14 cellular contexts compared by ENCODE assay signal in genomic region chr7:4690953-4691856, GRCh38. TPM values are rescaled to one million over a fixed set of nuclear protein-coding genes. Genes with fewer than 3 reads are reported as not detected.
DNase-seq lines count a peak whose midpoint lies in the region; ATAC-seq, FAIRE-seq and TF ChIP-seq lines count a peak whose summit lies in the region.
"Had no signal": no experiment of that assay in that cellular context is flagged by ENCODE, and none has a peak within 500 bp of the region (broad histone marks: within the 10 kb centered on the region; RNA-seq: fewer than 3 reads in every experiment).

No MANE protein-coding gene starts in this region.

- DNase-seq in heart right ventricle, result no peak
- DNase-seq in left ventricle myocardium superior, result no peak
- no peak for DNase-seq in GM12878 (ENCODE audit: low read depth, low spot score)
- peak in 1 of 2 donors; percentile 35 for DNase-seq in uterus
- DNase-seq in islet precursor cell, result no peak
- DNase-seq in activated CD8-positive, alpha-beta memory T cell treated with anti-CD3 and anti-CD28 coated beads, Interleukin-2, amount 10 ng/mL, durations not matched to agents 7 days and 5 days, result no peak
- DNase-seq in activated naive CD4-positive, alpha-beta T cell treated with anti-CD3 and anti-CD28 coated beads for 36 hours, result no peak
- DNase-seq: activated CD4-positive, CD25-positive, alpha-beta regulatory T cell; activated CD8-positive, alpha-beta memory T cell treated with anti-CD3 and anti-CD28 coated beads, Interleukin-2, amount 50 U/mL, for 48 hours; activated naive CD4-positive, alpha-beta T cell treated with anti-CD3 and anti-CD28 coated beads, Interleukin-2, amount 50 U/mL, for 16 hours; endodermal cell; NCI-H1930 had no signal

- BruUV-seq in GM12878 (replicated peaks; lab: Mats Ljungman, UMichigan), result no TSS peak

- in situ Hi-C loops in GM12878 (cut with MboI), result no loop called here

- no peaks in the 10 kb centered on the region for H3K9me3 Mint-ChIP-seq in activated CD8-positive, alpha-beta memory T cell treated with anti-CD3 and anti-CD28 coated beads, Interleukin-2, amount 10 ng/mL, durations not matched to agents 7 days and 5 days (ENCODE audit: low read depth)
- H3K9me3 Mint-ChIP-seq in activated naive CD4-positive, alpha-beta T cell treated with anti-CD3 and anti-CD28 coated beads for 36 hours, result no peaks in the 10 kb centered on the region
- H3K9me3 Mint-ChIP-seq: endodermal cell had no signal

- FAIRE-seq in GM12878 (lab: Jason Lieb, UNC), result no peak

- intact Hi-C loops in heart right ventricle (cut with DNase I), result no loop called here
- intact Hi-C loops in left ventricle myocardium superior (cut with micrococcal nuclease), result no loop called here
- intact Hi-C loops in GM12878 (cut with micrococcal nuclease; ENCODE audit: unreplicated experiment), result no loop called here
- intact Hi-C loops in uterus (cut with DNase I; ENCODE audit: low total_unique reads), result no loop called here
- intact Hi-C loops in activated naive CD4-positive, alpha-beta T cell treated with anti-CD3 and anti-CD28 coated beads for 36 hours (cut with micrococcal nuclease), result no loop called here

- TF ChIP-seq CTCF in heart right ventricle (IDR thresholded peaks at IDR 0.05) (no peak), GM12878 (IDR thresholded peaks at IDR 0.05 in 2 of 3, conservative IDR thresholded peaks at IDR 0.05 in 1 of 3; ENCODE audit: control insufficient read depth in 2 of 3, extremely low read depth in 1 of 3, insufficient read depth in 1 of 3, low read depth in 3 of 3, low read length in 3 of 3) (no peak), uterus (IDR thresholded peaks at IDR 0.05) (no peak)

- H3K4me3 Mint-ChIP-seq in activated CD8-positive, alpha-beta memory T cell treated with anti-CD3 and anti-CD28 coated beads, Interleukin-2, amount 10 ng/mL, durations not matched to agents 7 days and 5 days, result no peak overlapping the region
- H3K4me3 Mint-ChIP-seq in activated naive CD4-positive, alpha-beta T cell treated with anti-CD3 and anti-CD28 coated beads for 36 hours, result no peak overlapping the region
- H3K4me3 Mint-ChIP-seq: endodermal cell had no signal

- no peaks in the 10 kb centered on the region for H4K20me1 ChIP-seq in GM12878 (ENCODE audit: control insufficient read depth, insufficient read depth)

- no peaks in the 10 kb centered on the region for H3K36me3 Mint-ChIP-seq in activated CD8-positive, alpha-beta memory T cell treated with anti-CD3 and anti-CD28 coated beads, Interleukin-2, amount 10 ng/mL, durations not matched to agents 7 days and 5 days
- H3K36me3 Mint-ChIP-seq in activated naive CD4-positive, alpha-beta T cell treated with anti-CD3 and anti-CD28 coated beads for 36 hours (ENCODE audit: low read depth), result peaks cover 8% of the 10 kb centered on the region

- ATAC-seq in heart right ventricle (no peak), left ventricle myocardium superior (no peak), GM12878 (no peak)
- ATAC-seq in activated CD8-positive, alpha-beta memory T cell treated with anti-CD3 and anti-CD28 coated beads, Interleukin-2, amount 10 ng/mL, durations not matched to agents 7 days and 5 days, result no peak

- H2AFZ ChIP-seq in GM12878 (ENCODE audit: control insufficient read depth, low read depth, low read length), result no peak overlapping the region

- SMC1A ChIA-PET in GM12878 (lab: Charles Lee; ENCODE audit: uncharacterized antibody, unreplicated experiment), result interaction anchor here (1.1 to 1.9 kb wide), 3 partner anchors 10 to 54 kb away, joined by 3 to 7 read pairs (median 6); no protein-coding TSS in a partner anchor

- H3K4me2 ChIP-seq in GM12878 (ENCODE audit: control insufficient read depth, insufficient read depth), result peak overlapping the region; percentile 22; the same call in 1 of the 2 replicates

- POLR2A ChIA-PET in GM12878 (lab: Charles Lee), result no interaction called here

- H3K9me3 ChIP-seq in heart right ventricle (no peaks in the 10 kb centered on the region), GM12878 (replicated peaks; ENCODE audit: control insufficient read depth, insufficient read depth, low read length) (no peaks in the 10 kb centered on the region), muscle layer of colon (ENCODE audit: low read length) (no peaks in the 10 kb centered on the region), uterus (no peaks in the 10 kb centered on the region)

- CTCF ChIA-PET in GM12878 (lab: Yijun Ruan, JAX), result interaction anchor here (1.3 to 2.2 kb wide), 2 partner anchors 9 to 21 kb away, joined by 3 to 7 read pairs; no protein-coding TSS in a partner anchor
- CTCF ChIA-PET in activated CD8-positive, alpha-beta memory T cell treated with anti-CD3 and anti-CD28 coated beads, Interleukin-2, amount 10 ng/mL, durations not matched to agents 7 days and 5 days (lab: Charles Lee), result no interaction called here
- CTCF ChIA-PET in activated naive CD4-positive, alpha-beta T cell treated with anti-CD3 and anti-CD28 coated beads for 36 hours (lab: Charles Lee), result no interaction called here

- H3K9ac ChIP-seq in GM12878 (ENCODE audit: control insufficient read depth, insufficient read depth, low read length) (no peak overlapping the region), muscle layer of colon (ENCODE audit: low read length) (no peak overlapping the region)

- 79 to 86% methylated on average over 23 of the region's 23 CpGs for whole genome bisulfite sequencing in heart right ventricle, 2 donors
- 73% methylated on average over 22 of the region's 23 CpGs for WGBS in GM12878 (ENCODE audit: insufficient coverage, insufficient replicate concordance, low lambda C conversion rate, missing lambda C conversion rate)

- peak overlapping the region in 7 of 10 donors; percentile 24 to 82 (median 51) for H3K27ac ChIP-seq in heart right ventricle
- no peak overlapping the region for H3K27ac ChIP-seq in GM12878 (ENCODE audit: control insufficient read depth, insufficient read depth)
- peak overlapping the region; percentile 5 for H3K27ac ChIP-seq in muscle layer of colon (ENCODE audit: low read depth, low read length)
- H3K27ac ChIP-seq in uterus, result peak overlapping the region; percentile 91 to 94
- H3K27ac ChIP-seq: cardiac muscle cell had no signal

- peaks cover 72% of the 10 kb centered on the region for H3K79me2 ChIP-seq in GM12878 (ENCODE audit: control insufficient read depth, insufficient read depth, low read length)

- peaks cover 9% of the 10 kb centered on the region for H3K4me1 Mint-ChIP-seq in activated CD8-positive, alpha-beta memory T cell treated with anti-CD3 and anti-CD28 coated beads, Interleukin-2, amount 10 ng/mL, durations not matched to agents 7 days and 5 days
- H3K4me1 Mint-ChIP-seq in activated naive CD4-positive, alpha-beta T cell treated with anti-CD3 and anti-CD28 coated beads for 36 hours (ENCODE audit: low read depth), result peaks cover 70% of the 10 kb centered on the region

- no peak overlapping the region for H3K4me3 ChIP-seq in heart right ventricle
- H3K4me3 ChIP-seq in GM12878, result no peak overlapping the region
- H3K4me3 ChIP-seq in muscle layer of colon (ENCODE audit: low read depth in 1 of 2, low read length in 2 of 2), result no peak overlapping the region
- H3K4me3 ChIP-seq in uterus, result no peak overlapping the region
- H3K4me3 ChIP-seq: cardiac muscle cell had no signal

- TF ChIP-seq RAD21 in GM12878 (IDR thresholded peaks at IDR 0.05; ENCODE audit: insufficient read depth, low read depth, low read length), result no peak

- TF ChIP-seq POLR2A in GM12878 (IDR thresholded peaks at IDR 0.05; ENCODE audit: low read depth, low read length), result no peak
- TF ChIP-seq POLR2A in uterus (IDR thresholded peaks at IDR 0.05), result no peak

- H3K4me1 ChIP-seq in heart right ventricle (peaks cover 10 to 93% (median 68%) of the 10 kb centered on the region in 9 donors), GM12878 (ENCODE audit: control insufficient read depth, insufficient read depth, low read length) (peaks cover 16% of the 10 kb centered on the region), muscle layer of colon (ENCODE audit: insufficient read depth, low read length) (peaks cover 74% of the 10 kb centered on the region), uterus (peaks cover 17 to 18% of the 10 kb centered on the region in 2 donors)

- no peaks in the 10 kb centered on the region for H3K27me3 ChIP-seq in heart right ventricle
- H3K27me3 ChIP-seq in GM12878 (replicated peaks in 1 of 2; ENCODE audit: control insufficient read depth in 2 of 2, insufficient read depth in 2 of 2, low read length in 1 of 2), result no peaks in the 10 kb centered on the region
- no peaks in the 10 kb centered on the region for H3K27me3 ChIP-seq in muscle layer of colon (ENCODE audit: control insufficient read depth in 1 of 2, insufficient read depth in 2 of 2, low read length in 2 of 2)
- no peaks in the 10 kb centered on the region for H3K27me3 ChIP-seq in uterus
- H3K27me3 ChIP-seq: cardiac muscle cell had no signal

- peaks cover 0 to 3% (median 0%) of the 10 kb centered on the region in 9 donors for H3K36me3 ChIP-seq in heart right ventricle
- H3K36me3 ChIP-seq in GM12878 (ENCODE audit: control insufficient read depth in 2 of 2, insufficient read depth in 2 of 2, low read length in 1 of 2), result peaks cover 0 to 2% of the 10 kb centered on the region in 2 experiments; a peak in 1 of 4 replicates
- H3K36me3 ChIP-seq in muscle layer of colon (ENCODE audit: insufficient read depth, low read length), result no peaks in the 10 kb centered on the region
- H3K36me3 ChIP-seq in uterus, result no peaks in the 10 kb centered on the region
- H3K36me3 ChIP-seq: cardiac muscle cell had no signal

- RAD21 ChIA-PET in GM12878 (lab: Charles Lee; ENCODE audit: unreplicated experiment), result interaction anchor here (1.1 to 1.6 kb wide), 4 partner anchors 22 to 55 kb away, joined by 3 to 7 read pairs (median 4); no protein-coding TSS in a partner anchor

- H3K27me3 Mint-ChIP-seq in activated CD8-positive, alpha-beta memory T cell treated with anti-CD3 and anti-CD28 coated beads, Interleukin-2, amount 10 ng/mL, durations not matched to agents 7 days and 5 days, result no peaks in the 10 kb centered on the region
- H3K27me3 Mint-ChIP-seq in activated naive CD4-positive, alpha-beta T cell treated with anti-CD3 and anti-CD28 coated beads for 36 hours (ENCODE audit: low read depth), result no peaks in the 10 kb centered on the region

- H3K27ac Mint-ChIP-seq in activated CD8-positive, alpha-beta memory T cell treated with anti-CD3 and anti-CD28 coated beads, Interleukin-2, amount 10 ng/mL, durations not matched to agents 7 days and 5 days, result no peak overlapping the region
- H3K27ac Mint-ChIP-seq in activated naive CD4-positive, alpha-beta T cell treated with anti-CD3 and anti-CD28 coated beads for 36 hours, result no peak overlapping the region
- H3K27ac Mint-ChIP-seq: endodermal cell had no signal

- no peak for TF ChIP-seq EP300 in GM12878 (IDR thresholded peaks at IDR 0.05; ENCODE audit: borderline replicate concordance in 1 of 2, control insufficient read depth in 1 of 2, low read depth in 2 of 2, low read length in 2 of 2)

RNA-seq across cellular contexts. Expression of gene FOXK1, which starts 9.1 kb away (rescaled TPM):
- total RNA-seq in heart right ventricle (10 to 100 TPM; 17.6 to 30.6 (median 25.4) TPM), left ventricle myocardium superior (17.7 TPM), GM12878 (2014; rRNA removed) (10.6 and 11.6 TPM in 2 replicates), GM12878 (2014; rRNA removed; fragmentation: Illumina TruSeq; extraction: Trizol) (5.6 and 5.9 TPM in 2 replicates), GM12878 (2021) (30.8 and 31.8 TPM in 2 replicates), uterus (10 to 100 TPM in 3 of 4 donors, 1 to 10 TPM in 1; 9.0 to 64.1 (median 21.5) TPM)
- polyA plus RNA-seq in heart right ventricle (1 to 10 TPM; 3.6 to 9.8 TPM), GM12878 (2011; rRNA removed) (2.2 and 3.6 TPM in 2 replicates), GM12878 (2014; fragmentation: Illumina TruSeq; extraction: Trizol) (2.0 and 4.0 TPM in 2 replicates), GM12878 (2014; fragmentation: Nextera tagmentation; extraction: Ambion mirVana) (under 1 TPM; 0.24 TPM), GM12878 (2014; rRNA removed) (8.5 and 10.2 TPM in 2 replicates), GM12878 (2016; fragmentation: Nextera tagmentation; extraction: Ambion mirVana) (1 to 10 TPM; 4.4 to 4.7 TPM)
- total RNA-seq in GM12878 (2013; cell fraction: nucleolus; rRNA removed), result 54.8 and 57.8 TPM in 2 replicates
- polyA plus RNA-seq in GM12878 (2011; ENCODE audit: low read depth), result 3.2 TPM
- polyA plus RNA-seq in GM12878 (2011; cell fraction: cytosol; rRNA removed), result 4.7 and 5.3 TPM in 2 replicates
- polyA plus RNA-seq in GM12878 (2011; cell fraction: nucleus; rRNA removed), result 10.5 and 16.9 TPM in 2 replicates
- polyA plus RNA-seq in GM12878 (2012), result 7.8 and 10.2 TPM in 2 replicates
- polyA minus RNA-seq in GM12878 (2011; rRNA and poly(A)+ RNA removed), result 7.5 and 18.3 TPM in 2 replicates
- polyA minus RNA-seq in GM12878 (2011; cell fraction: cytosol; rRNA and poly(A)+ RNA removed), result 12.9 and 15.0 TPM in 2 replicates
- 6.5 and 13.9 TPM in 2 replicates for polyA minus RNA-seq in GM12878 (2011; cell fraction: nucleus; rRNA and poly(A)+ RNA removed)
- 10 to 100 TPM; 27.1 to 31.2 TPM for total RNA-seq in activated CD8-positive, alpha-beta memory T cell treated with anti-CD3 and anti-CD28 coated beads, Interleukin-2, amount 10 ng/mL, durations not matched to agents 7 days and 5 days
- total RNA-seq in activated naive CD4-positive, alpha-beta T cell treated with anti-CD3 and anti-CD28 coated beads for 36 hours, result 10 to 100 TPM; 35.0 to 35.4 TPM
